In genomic region chr20:50374541-50375078, GRCh38 we compare ENCODE assay signal across 1 cellular context.
TF ChIP-seq lines count a peak whose summit lies in the region.

No MANE protein-coding gene starts in this region.

TF ChIP-seq in HepG2, 621 proteins besides CTCF, POLR2A, EP300 and RAD21 (continued from another document):
- TF ChIP-seq, protein P1, sequence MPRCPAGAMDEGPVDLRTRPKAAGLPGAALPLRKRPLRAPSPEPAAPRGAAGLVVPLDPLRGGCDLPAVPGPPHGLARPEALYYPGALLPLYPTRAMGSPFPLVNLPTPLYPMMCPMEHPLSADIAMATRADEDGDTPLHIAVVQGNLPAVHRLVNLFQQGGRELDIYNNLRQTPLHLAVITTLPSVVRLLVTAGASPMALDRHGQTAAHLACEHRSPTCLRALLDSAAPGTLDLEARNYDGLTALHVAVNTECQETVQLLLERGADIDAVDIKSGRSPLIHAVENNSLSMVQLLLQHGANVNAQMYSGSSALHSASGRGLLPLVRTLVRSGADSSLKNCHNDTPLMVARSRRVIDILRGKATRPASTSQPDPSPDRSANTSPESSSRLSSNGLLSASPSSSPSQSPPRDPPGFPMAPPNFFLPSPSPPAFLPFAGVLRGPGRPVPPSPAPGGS (CRISPR knock-in tag; IDR thresholded peaks at IDR 0.05): no peak
- no peak for TF ChIP-seq ZNF101 (CRISPR knock-in tag; IDR thresholded peaks at IDR 0.05; ENCODE audit: borderline replicate concordance, low read depth)
